Comparison of ENCODE assay signal across 2 cellular contexts in the genomic region with DNA sequence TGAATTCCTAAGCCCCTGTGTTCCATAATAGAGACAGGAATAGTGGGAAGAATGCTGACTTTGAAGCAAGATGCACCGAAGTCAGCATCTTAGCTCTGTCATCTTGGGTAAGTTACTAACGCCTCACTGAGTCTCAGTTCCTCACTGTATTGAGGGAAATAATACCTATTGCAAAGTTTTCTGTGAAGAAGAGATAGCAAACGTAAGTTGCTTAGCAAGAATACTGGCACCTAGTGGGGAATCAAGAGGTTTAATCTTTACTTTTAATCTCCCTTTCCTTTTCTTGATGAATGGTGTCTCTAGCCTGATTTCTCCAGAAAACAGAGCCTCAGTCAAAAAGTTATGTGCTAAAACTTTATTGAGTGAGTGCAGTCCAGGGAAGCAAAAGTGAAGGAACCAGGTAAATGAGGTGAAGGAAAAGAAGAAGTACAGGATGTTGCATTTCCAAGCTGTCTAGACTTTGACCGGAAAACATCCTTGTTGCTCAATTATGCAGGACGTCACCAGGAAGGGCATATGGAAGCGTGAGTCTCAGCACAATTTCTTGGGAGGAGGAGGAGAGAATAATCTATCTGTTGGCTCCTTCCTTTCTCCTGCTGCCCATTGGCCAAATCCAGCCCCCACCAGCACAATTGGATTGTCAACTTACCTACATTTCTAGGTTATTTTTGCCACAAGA.
TF ChIP-seq lines count a peak whose summit lies in the region.

No MANE protein-coding gene starts in this region.

TF ChIP-seq in SK-N-SH, 30 proteins besides CTCF, POLR2A, EP300 and RAD21 (continued from another document):
- no peak for TF ChIP-seq IRF3 (IDR thresholded peaks at IDR 0.05; ENCODE audit: low read depth, low read length)
- no peak for TF ChIP-seq FOXM1 (IDR thresholded peaks at IDR 0.05; ENCODE audit: low read depth)
- no peak for TF ChIP-seq TEAD4 (IDR thresholded peaks at IDR 0.05; ENCODE audit: borderline replicate concordance, insufficient read depth)
- no peak for TF ChIP-seq MXI1 (IDR thresholded peaks at IDR 0.05; ENCODE audit: low read depth, low read length)
- TF ChIP-seq, protein P1, sequence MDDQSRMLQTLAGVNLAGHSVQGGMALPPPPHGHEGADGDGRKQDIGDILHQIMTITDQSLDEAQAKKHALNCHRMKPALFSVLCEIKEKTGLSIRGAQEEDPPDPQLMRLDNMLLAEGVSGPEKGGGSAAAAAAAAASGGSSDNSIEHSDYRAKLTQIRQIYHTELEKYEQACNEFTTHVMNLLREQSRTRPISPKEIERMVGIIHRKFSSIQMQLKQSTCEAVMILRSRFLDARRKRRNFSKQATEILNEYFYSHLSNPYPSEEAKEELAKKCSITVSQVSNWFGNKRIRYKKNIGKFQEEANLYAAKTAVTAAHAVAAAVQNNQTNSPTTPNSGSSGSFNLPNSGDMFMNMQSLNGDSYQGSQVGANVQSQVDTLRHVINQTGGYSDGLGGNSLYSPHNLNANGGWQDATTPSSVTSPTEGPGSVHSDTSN (IDR thresholded peaks at IDR 0.05), result no peak
- TF ChIP-seq RXRA (IDR thresholded peaks at IDR 0.05; ENCODE audit: borderline replicate concordance, low read depth), result no peak
- TF ChIP-seq, protein P2, sequence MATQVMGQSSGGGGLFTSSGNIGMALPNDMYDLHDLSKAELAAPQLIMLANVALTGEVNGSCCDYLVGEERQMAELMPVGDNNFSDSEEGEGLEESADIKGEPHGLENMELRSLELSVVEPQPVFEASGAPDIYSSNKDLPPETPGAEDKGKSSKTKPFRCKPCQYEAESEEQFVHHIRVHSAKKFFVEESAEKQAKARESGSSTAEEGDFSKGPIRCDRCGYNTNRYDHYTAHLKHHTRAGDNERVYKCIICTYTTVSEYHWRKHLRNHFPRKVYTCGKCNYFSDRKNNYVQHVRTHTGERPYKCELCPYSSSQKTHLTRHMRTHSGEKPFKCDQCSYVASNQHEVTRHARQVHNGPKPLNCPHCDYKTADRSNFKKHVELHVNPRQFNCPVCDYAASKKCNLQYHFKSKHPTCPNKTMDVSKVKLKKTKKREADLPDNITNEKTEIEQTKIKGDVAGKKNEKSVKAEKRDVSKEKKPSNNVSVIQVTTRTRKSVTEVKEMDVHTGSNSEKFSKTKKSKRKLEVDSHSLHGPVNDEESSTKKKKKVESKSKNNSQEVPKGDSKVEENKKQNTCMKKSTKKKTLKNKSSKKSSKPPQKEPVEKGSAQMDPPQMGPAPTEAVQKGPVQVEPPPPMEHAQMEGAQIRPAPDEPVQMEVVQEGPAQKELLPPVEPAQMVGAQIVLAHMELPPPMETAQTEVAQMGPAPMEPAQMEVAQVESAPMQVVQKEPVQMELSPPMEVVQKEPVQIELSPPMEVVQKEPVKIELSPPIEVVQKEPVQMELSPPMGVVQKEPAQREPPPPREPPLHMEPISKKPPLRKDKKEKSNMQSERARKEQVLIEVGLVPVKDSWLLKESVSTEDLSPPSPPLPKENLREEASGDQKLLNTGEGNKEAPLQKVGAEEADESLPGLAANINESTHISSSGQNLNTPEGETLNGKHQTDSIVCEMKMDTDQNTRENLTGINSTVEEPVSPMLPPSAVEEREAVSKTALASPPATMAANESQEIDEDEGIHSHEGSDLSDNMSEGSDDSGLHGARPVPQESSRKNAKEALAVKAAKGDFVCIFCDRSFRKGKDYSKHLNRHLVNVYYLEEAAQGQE (IDR thresholded peaks at IDR 0.05; ENCODE audit: low read depth, low read length), result no peak
- TF ChIP-seq EZH2phosphoT487 (IDR thresholded peaks at IDR 0.05; ENCODE audit: borderline replicate concordance, low read depth), result no peak

TF ChIP-seq in SK-N-SH treated with all-trans-retinoic acid at 6 μM for 48 hours, 23 proteins besides CTCF, POLR2A, EP300 and RAD21 (continued from another document):
- TF ChIP-seq ISL1 (CRISPR knock-in tag; IDR thresholded peaks at IDR 0.05), result no peak
- TF ChIP-seq POU6F1 (CRISPR knock-in tag; IDR thresholded peaks at IDR 0.05; ENCODE audit: borderline replicate concordance, low read depth), result no peak
- TF ChIP-seq, protein P3, sequence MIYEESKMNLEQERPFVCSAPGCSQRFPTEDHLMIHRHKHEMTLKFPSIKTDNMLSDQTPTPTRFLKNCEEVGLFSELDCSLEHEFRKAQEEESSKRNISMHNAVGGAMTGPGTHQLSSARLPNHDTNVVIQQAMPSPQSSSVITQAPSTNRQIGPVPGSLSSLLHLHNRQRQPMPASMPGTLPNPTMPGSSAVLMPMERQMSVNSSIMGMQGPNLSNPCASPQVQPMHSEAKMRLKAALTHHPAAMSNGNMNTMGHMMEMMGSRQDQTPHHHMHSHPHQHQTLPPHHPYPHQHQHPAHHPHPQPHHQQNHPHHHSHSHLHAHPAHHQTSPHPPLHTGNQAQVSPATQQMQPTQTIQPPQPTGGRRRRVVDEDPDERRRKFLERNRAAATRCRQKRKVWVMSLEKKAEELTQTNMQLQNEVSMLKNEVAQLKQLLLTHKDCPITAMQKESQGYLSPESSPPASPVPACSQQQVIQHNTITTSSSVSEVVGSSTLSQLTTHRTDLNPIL (CRISPR knock-in tag; IDR thresholded peaks at IDR 0.05; ENCODE audit: low read depth), result no peak
- TF ChIP-seq PPARA (CRISPR knock-in tag; IDR thresholded peaks at IDR 0.05; ENCODE audit: borderline replicate concordance), result no peak
TF ChIP-seq in SK-N-SH treated with all-trans-retinoic acid at 6 μM for 48 hours: peak in this region for 0.
